In genomic region chr12:21797539-21797938, GRCh38 we compare ENCODE assay signal across 19 cellular contexts. TPM values are rescaled to one million over a fixed set of nuclear protein-coding genes. Genes with fewer than 3 reads are reported as not detected.
DNase-seq lines count a peak whose midpoint lies in the region; ATAC-seq, FAIRE-seq and TF ChIP-seq lines count a peak whose summit lies in the region.
"Had no signal": no experiment of that assay in that cellular context is flagged by ENCODE, and none has a peak within 500 bp of the region (broad histone marks: within the 10 kb centered on the region; RNA-seq: fewer than 3 reads in every experiment).

No MANE protein-coding gene starts in this region.

- peaks cover 0 to 7% (median 0%) of the 10 kb centered on the region in 9 donors for H3K4me1 ChIP-seq in heart right ventricle
- H3K4me1 ChIP-seq: BLaER1 treated with 17β-estradiol and CSF1 and Interleukin-3, amounts not matched to agents 10 nM and 100 nM had no signal

- H3K36me3 Mint-ChIP-seq in type B pancreatic cell = no peaks in the 10 kb centered on the region
- H3K36me3 Mint-ChIP-seq: CD4-positive, CD25-positive, alpha-beta regulatory T cell had no signal

- H3K9me3 Mint-ChIP-seq in type B pancreatic cell = peaks cover 5% of the 10 kb centered on the region

- no peak overlapping the region for H3K27ac Mint-ChIP-seq in type B pancreatic cell
- H3K27ac Mint-ChIP-seq: CD4-positive, CD25-positive, alpha-beta regulatory T cell; GM23338 had no signal

- WGBS in heart right ventricle, 2 donors = 36 to 37% methylated on average over 1 of the region's 1 CpG

- H3K27ac ChIP-seq in heart right ventricle = peak overlapping the region in 2 of 10 donors; percentile 4 to 36
- H3K27ac ChIP-seq: BLaER1 treated with 17β-estradiol and CSF1 and Interleukin-3, amounts not matched to agents 10 nM and 100 nM; HL-60 had no signal

- DNase-seq in heart right ventricle (no peak), cardiac septum (ENCODE audit: low spot score) (no peak), frontal cortex (ENCODE audit: low spot score in 2 of 2) (no peak), myocyte (ENCODE audit: low read depth) (peak; percentile 13), type B pancreatic cell (ENCODE audit: extremely low spot score, unreplicated experiment) (no peak), D721Med (ENCODE audit: insufficient read length, low spot score) (no peak)
- no peak for DNase-seq in effector CD4-positive, alpha-beta T cell
- DNase-seq: ACHN; Calu3; CD4-positive, CD25-positive, alpha-beta regulatory T cell; DMS79; EL; H7 had no signal

- no peak overlapping the region for H3K4me3 Mint-ChIP-seq in type B pancreatic cell
- H3K4me3 Mint-ChIP-seq: CD4-positive, CD25-positive, alpha-beta regulatory T cell; GM23338 had no signal

- no peak for TF ChIP-seq CTCF in heart right ventricle (IDR thresholded peaks at IDR 0.05)
- no peak for TF ChIP-seq CTCF in type B pancreatic cell (conservative IDR thresholded peaks at IDR 0.05)
- TF ChIP-seq CTCF in D721Med (IDR thresholded peaks at IDR 0.05; ENCODE audit: insufficient read depth, missing control alignments) = no peak

- peak in 5 of 8 donors; percentile 56 to 76 (median 72) for ATAC-seq in heart right ventricle
- ATAC-seq: GM23338 had no signal

- no peaks in the 10 kb centered on the region for H3K4me1 Mint-ChIP-seq in type B pancreatic cell (ENCODE audit: unreplicated experiment)
- H3K4me1 Mint-ChIP-seq: CD4-positive, CD25-positive, alpha-beta regulatory T cell; GM23338 had no signal

- H3K36me3 ChIP-seq in heart right ventricle = peaks cover 0 to 29% (median 0%) of the 10 kb centered on the region in 9 donors
- H3K36me3 ChIP-seq: BLaER1 treated with 17β-estradiol and CSF1 and Interleukin-3, amounts not matched to agents 10 nM and 100 nM had no signal

- no peaks in the 10 kb centered on the region for H3K27me3 ChIP-seq in heart right ventricle
- H3K27me3 ChIP-seq: BLaER1 treated with 17β-estradiol and CSF1 and Interleukin-3, amounts not matched to agents 10 nM and 100 nM had no signal

- peaks cover 0 to 15% (median 0%) of the 10 kb centered on the region in 11 donors for H3K9me3 ChIP-seq in heart right ventricle
- H3K9me3 ChIP-seq: BLaER1 treated with 17β-estradiol and CSF1 and Interleukin-3, amounts not matched to agents 10 nM and 100 nM had no signal

- no peak overlapping the region for H3K4me3 ChIP-seq in heart right ventricle
- H3K4me3 ChIP-seq: BLaER1 treated with 17β-estradiol and CSF1 and Interleukin-3, amounts not matched to agents 10 nM and 100 nM; GM23338 had no signal

- peak; percentile 47 for FAIRE-seq in frontal cortex (lab: Jason Lieb, UNC)
- FAIRE-seq in D721Med (lab: Jason Lieb, UNC) = no peak
- FAIRE-seq: G401.6, GM12891 had no signal

- intact Hi-C loops in heart right ventricle (cut with DNase I) (no loop called here), cardiac septum (cut with DNase I) (no loop called here)

- H3K27me3 Mint-ChIP-seq in type B pancreatic cell = peaks cover 11% of the 10 kb centered on the region

RNA-seq across cellular contexts. Expression of gene KCNJ8, which starts 23.0 kb away (rescaled TPM):
- total RNA-seq in heart right ventricle = 100 to 1,000 TPM in 2 of 10 donors, 10 to 100 TPM in 8; 46.0 to 128 (median 54.8) TPM
- polyA plus RNA-seq in heart right ventricle = 10 to 100 TPM; 13.8 to 87.8 TPM
- 38.0 TPM for total RNA-seq in cardiac septum
- total RNA-seq in frontal cortex = 6.5 TPM
- total RNA-seq in myocyte = 0.10 and 0.40 TPM in 2 replicates
- polyA plus RNA-seq in myocyte (2012) = not detected
- 2.4 and 7.8 TPM in 2 replicates for total RNA-seq in type B pancreatic cell (ENCODE audit: low replicate concordance)
- total RNA-seq: A172; Calu3; CD4-positive, CD25-positive, alpha-beta regulatory T cell had no signal
